18 cellular contexts compared by ENCODE assay signal in the genomic region with DNA sequence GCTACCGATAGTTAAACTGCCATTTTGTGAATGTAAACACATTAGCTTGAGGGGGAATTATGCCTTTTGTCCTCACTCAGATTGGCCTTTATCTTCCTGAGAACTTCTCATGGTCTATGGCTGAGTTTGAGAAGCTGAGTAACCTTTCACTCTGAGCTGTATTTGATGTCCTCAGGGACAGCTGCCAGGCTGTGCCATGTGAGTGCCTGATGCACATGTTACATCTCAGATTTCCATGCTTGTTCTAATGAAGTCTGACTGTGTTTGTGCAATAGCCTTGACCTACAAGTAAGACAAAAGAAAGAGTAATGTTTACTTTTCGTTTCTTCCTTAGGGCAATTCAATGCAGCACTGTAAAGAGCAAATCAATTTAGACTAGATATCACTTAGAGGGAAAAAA. TPM values are rescaled to one million over a fixed set of nuclear protein-coding genes. Genes with fewer than 3 reads are reported as not detected.
DNase-seq lines count a peak whose midpoint lies in the region; ATAC-seq and TF ChIP-seq lines count a peak whose summit lies in the region.
"Had no signal": no experiment of that assay in that cellular context is flagged by ENCODE, and none has a peak within 500 bp of the region (broad histone marks: within the 10 kb centered on the region; RNA-seq: fewer than 3 reads in every experiment).

No MANE protein-coding gene starts in this region.

- H3K9me2 ChIP-seq in PC-3 (replicated peaks; ENCODE audit: low read length) = no peaks in the 10 kb centered on the region

- no peak overlapping the region for H3K9ac ChIP-seq in PC-3 (ENCODE audit: low read length)

- BruUV-seq in PC-3 (replicated peaks; lab: Mats Ljungman, UMichigan) = no TSS peak

- intact Hi-C loops in PC-3 (cut with micrococcal nuclease) (no loop called here), lower lobe of right lung (cut with DNase I) (no loop called here)

- H3K79me2 ChIP-seq in PC-3 (ENCODE audit: low read length) = no peaks in the 10 kb centered on the region

- no peaks in the 10 kb centered on the region for H4K20me1 ChIP-seq in PC-3 (ENCODE audit: low read length)

- in situ Hi-C loops in HAP-1 (cut with MboI; ENCODE audit: low sequenced_read_pairs) = loop anchor here (25.0 kb wide), 1 partner anchor 858 kb away; no protein-coding TSS in a partner anchor

- H3K9me3 ChIP-seq in PC-3 (ENCODE audit: low read length) (no peaks in the 10 kb centered on the region), lower lobe of right lung (no peaks in the 10 kb centered on the region), HAP-1 (no peaks in the 10 kb centered on the region)
- H3K9me3 ChIP-seq: uterus had no signal

- peak; percentile 13 for DNase-seq in DMS79 treated with DMSO at 0.1 percent for 48 hours (lab: John Stamatoyannopoulos, UW)
- peak; percentile 39 for DNase-seq in NCI-H1105 treated with DMSO at 0.1 percent for 48 hours (lab: John Stamatoyannopoulos, UW)
- DNase-seq in PC-3 = peak; percentile 26
- DNase-seq in left kidney (ENCODE audit: low read depth, low spot score) = peak; percentile 9
- no peak for DNase-seq in lower lobe of right lung
- DNase-seq in HAP-1 (ENCODE audit: low spot score in 2 of 2) = no peak
- DNase-seq: activated CD4-positive, alpha-beta T cell treated with anti-CD3 and anti-CD28 coated beads, Interleukin-2, amount 50 U/mL, for 48 hours; activated naive CD4-positive, alpha-beta T cell treated with Interleukin-2 at 50 U/mL for 16 hours; Calu3; GDM1; NCI-H2227 treated with DMSO at 0.1 percent for 48 hours; Right ventricle myocardium superior; stimulated activated CD4-positive, alpha-beta T cell treated with anti-CD3 and anti-CD28 coated beads, Interleukin-2, amount 100 ng/mL, for 48 hours; uterus had no signal

- H3K4me1 ChIP-seq in PC-3 (ENCODE audit: insufficient read depth, low read length) (no peaks in the 10 kb centered on the region), lower lobe of right lung (no peaks in the 10 kb centered on the region), HAP-1 (no peaks in the 10 kb centered on the region)
- H3K4me1 ChIP-seq: uterus had no signal

- POLR2A ChIA-PET in PC-3 (lab: Charles Lee; ENCODE audit: unreplicated experiment) = no interaction called here

- CTCF ChIA-PET in PC-3 (lab: Charles Lee) = no interaction called here

- peak; percentile 47 for ATAC-seq in PC-3
- no peak for ATAC-seq in lower lobe of right lung
- ATAC-seq in HG02642 (IDR thresholded peaks at IDR 0.05; ENCODE audit: poor library complexity, unreplicated experiment) = no peak
- ATAC-seq: natural killer cell treated with Interleukin-12 subunit alpha and Interleukin-12 subunit beta and Interleukin-15 and Interleukin-18, amount 100 ng/mL, for 72 hours had no signal

- H3F3A ChIP-seq in PC-3 (ENCODE audit: low read length, unreplicated experiment) = no peaks in the 10 kb centered on the region

- no peaks in the 10 kb centered on the region for H3K27me3 ChIP-seq in PC-3 (ENCODE audit: low read length)
- no peaks in the 10 kb centered on the region for H3K27me3 ChIP-seq in lower lobe of right lung (ENCODE audit: low read depth)
- no peaks in the 10 kb centered on the region for H3K27me3 ChIP-seq in HAP-1 (ENCODE audit: low read depth)
- H3K27me3 ChIP-seq: uterus had no signal

- H3K4me2 ChIP-seq in PC-3 (ENCODE audit: low read length) = no peak overlapping the region

- H3K27ac ChIP-seq in PC-3 (ENCODE audit: low read length) (no peak overlapping the region), lower lobe of right lung (no peak overlapping the region)
- H3K27ac ChIP-seq: skin epidermis, uterus, VCaP had no signal

- peak overlapping the region; percentile 31; the same call in 1 of the 2 replicates for H2AFZ ChIP-seq in PC-3 (ENCODE audit: low read length)

- TF ChIP-seq CTCF in PC-3 (conservative IDR thresholded peaks at IDR 0.05; ENCODE audit: low read depth, low read length) (no peak), lower lobe of right lung (IDR thresholded peaks at IDR 0.05) (no peak)

- H3K36me3 ChIP-seq in PC-3 (ENCODE audit: low read depth, low read length) = no peaks in the 10 kb centered on the region
- H3K36me3 ChIP-seq in lower lobe of right lung = no peaks in the 10 kb centered on the region
- H3K36me3 ChIP-seq in HAP-1 (replicated peaks) = no peaks in the 10 kb centered on the region
- H3K36me3 ChIP-seq: uterus had no signal

- H3K4me3 ChIP-seq in PC-3 (ENCODE audit: low read length) (no peak overlapping the region), lower lobe of right lung (no peak overlapping the region), HAP-1 (no peak overlapping the region)
- H3K4me3 ChIP-seq: skin epidermis, uterus had no signal

RNA-seq across cellular contexts. Expression of gene ARL6, which starts 44.1 kb away (rescaled TPM):
- total RNA-seq in PC-3 (2014; rRNA removed) (3.2 and 12.1 TPM in 2 replicates), lower lobe of right lung (14.0 TPM)

Comparison
In these comparisons a context has a peak if more than half of its experiments do, and no peak if none do; other contexts are left out.
1. DNase-seq: peak in DMS79 treated with DMSO at 0.1 percent for 48 hours (single experiment), NCI-H1105 treated with DMSO at 0.1 percent for 48 hours (single experiment), PC-3 (single experiment) and left kidney (single experiment); none in lower lobe of right lung (single experiment) and HAP-1 (0 of 2).